ENCODE assay signal across 2 cellular contexts in the genomic region with DNA sequence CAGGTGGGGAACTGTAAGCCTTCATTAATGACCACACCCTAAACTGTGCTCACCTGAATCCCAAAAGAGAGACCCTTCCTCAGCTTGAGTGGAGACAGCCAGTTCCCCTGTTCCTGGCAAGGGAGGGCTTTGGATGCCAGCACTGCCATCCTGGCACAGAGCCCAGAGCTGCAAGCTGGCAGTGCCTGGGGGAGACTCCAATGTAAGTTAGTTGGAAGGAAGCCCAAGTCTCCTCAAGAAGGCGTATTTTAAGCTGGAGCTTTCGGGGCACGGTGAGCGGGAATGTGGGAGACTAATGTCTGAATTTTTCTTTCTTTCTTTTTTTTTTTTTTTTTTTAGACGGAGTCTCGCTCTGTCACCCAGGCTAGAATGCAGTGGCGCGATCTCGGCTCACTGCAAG.
TF ChIP-seq lines count a peak whose summit lies in the region.

No MANE protein-coding gene starts in this region.

TF ChIP-seq in IMR-90, 13 proteins besides CTCF, POLR2A, EP300 and RAD21:
- TF ChIP-seq RFX5 (IDR thresholded peaks at IDR 0.05; ENCODE audit: low read depth, low read length) (no peak), NFE2L2 (IDR thresholded peaks at IDR 0.05; ENCODE audit: low read depth, low read length) (no peak), RCOR1 (IDR thresholded peaks at IDR 0.05; ENCODE audit: insufficient replicate concordance, low read length) (no peak), MAFK (IDR thresholded peaks at IDR 0.05; ENCODE audit: low read depth, low read length) (no peak), CEBPB (IDR thresholded peaks at IDR 0.05; ENCODE audit: low read depth, low read length) (no peak), FOS (IDR thresholded peaks at IDR 0.05; ENCODE audit: low read depth, low read length) (no peak), MAZ (IDR thresholded peaks at IDR 0.05; ENCODE audit: borderline replicate concordance, low read depth, low read length) (no peak), CHD1 (IDR thresholded peaks at IDR 0.05; ENCODE audit: low read depth, low read length) (no peak)
- TF ChIP-seq, protein P1, sequence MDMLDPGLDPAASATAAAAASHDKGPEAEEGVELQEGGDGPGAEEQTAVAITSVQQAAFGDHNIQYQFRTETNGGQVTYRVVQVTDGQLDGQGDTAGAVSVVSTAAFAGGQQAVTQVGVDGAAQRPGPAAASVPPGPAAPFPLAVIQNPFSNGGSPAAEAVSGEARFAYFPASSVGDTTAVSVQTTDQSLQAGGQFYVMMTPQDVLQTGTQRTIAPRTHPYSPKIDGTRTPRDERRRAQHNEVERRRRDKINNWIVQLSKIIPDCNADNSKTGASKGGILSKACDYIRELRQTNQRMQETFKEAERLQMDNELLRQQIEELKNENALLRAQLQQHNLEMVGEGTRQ (IDR thresholded peaks at IDR 0.05; ENCODE audit: low read depth, low read length), result no peak

TF ChIP-seq in liver, 16 proteins besides CTCF, POLR2A, EP300 and RAD21:
- no peak for TF ChIP-seq RXRA (IDR thresholded peaks at IDR 0.05)
- no peak for TF ChIP-seq FOXA1 (IDR thresholded peaks at IDR 0.05)
- no peak for TF ChIP-seq EGR1 (IDR thresholded peaks at IDR 0.05; ENCODE audit: low read depth in 2 of 2)
- TF ChIP-seq, protein P2, sequence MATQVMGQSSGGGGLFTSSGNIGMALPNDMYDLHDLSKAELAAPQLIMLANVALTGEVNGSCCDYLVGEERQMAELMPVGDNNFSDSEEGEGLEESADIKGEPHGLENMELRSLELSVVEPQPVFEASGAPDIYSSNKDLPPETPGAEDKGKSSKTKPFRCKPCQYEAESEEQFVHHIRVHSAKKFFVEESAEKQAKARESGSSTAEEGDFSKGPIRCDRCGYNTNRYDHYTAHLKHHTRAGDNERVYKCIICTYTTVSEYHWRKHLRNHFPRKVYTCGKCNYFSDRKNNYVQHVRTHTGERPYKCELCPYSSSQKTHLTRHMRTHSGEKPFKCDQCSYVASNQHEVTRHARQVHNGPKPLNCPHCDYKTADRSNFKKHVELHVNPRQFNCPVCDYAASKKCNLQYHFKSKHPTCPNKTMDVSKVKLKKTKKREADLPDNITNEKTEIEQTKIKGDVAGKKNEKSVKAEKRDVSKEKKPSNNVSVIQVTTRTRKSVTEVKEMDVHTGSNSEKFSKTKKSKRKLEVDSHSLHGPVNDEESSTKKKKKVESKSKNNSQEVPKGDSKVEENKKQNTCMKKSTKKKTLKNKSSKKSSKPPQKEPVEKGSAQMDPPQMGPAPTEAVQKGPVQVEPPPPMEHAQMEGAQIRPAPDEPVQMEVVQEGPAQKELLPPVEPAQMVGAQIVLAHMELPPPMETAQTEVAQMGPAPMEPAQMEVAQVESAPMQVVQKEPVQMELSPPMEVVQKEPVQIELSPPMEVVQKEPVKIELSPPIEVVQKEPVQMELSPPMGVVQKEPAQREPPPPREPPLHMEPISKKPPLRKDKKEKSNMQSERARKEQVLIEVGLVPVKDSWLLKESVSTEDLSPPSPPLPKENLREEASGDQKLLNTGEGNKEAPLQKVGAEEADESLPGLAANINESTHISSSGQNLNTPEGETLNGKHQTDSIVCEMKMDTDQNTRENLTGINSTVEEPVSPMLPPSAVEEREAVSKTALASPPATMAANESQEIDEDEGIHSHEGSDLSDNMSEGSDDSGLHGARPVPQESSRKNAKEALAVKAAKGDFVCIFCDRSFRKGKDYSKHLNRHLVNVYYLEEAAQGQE (IDR thresholded peaks at IDR 0.05), result no peak
- no peak for TF ChIP-seq TAF1 (conservative IDR thresholded peaks at IDR 0.05)
- TF ChIP-seq NR2F2 (IDR thresholded peaks at IDR 0.05), result no peak
- TF ChIP-seq SP1 (IDR thresholded peaks at IDR 0.05), result no peak
- TF ChIP-seq, protein P3, sequence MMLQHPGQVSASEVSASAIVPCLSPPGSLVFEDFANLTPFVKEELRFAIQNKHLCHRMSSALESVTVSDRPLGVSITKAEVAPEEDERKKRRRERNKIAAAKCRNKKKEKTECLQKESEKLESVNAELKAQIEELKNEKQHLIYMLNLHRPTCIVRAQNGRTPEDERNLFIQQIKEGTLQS (IDR thresholded peaks at IDR 0.05), result no peak
- TF ChIP-seq, protein P4, sequence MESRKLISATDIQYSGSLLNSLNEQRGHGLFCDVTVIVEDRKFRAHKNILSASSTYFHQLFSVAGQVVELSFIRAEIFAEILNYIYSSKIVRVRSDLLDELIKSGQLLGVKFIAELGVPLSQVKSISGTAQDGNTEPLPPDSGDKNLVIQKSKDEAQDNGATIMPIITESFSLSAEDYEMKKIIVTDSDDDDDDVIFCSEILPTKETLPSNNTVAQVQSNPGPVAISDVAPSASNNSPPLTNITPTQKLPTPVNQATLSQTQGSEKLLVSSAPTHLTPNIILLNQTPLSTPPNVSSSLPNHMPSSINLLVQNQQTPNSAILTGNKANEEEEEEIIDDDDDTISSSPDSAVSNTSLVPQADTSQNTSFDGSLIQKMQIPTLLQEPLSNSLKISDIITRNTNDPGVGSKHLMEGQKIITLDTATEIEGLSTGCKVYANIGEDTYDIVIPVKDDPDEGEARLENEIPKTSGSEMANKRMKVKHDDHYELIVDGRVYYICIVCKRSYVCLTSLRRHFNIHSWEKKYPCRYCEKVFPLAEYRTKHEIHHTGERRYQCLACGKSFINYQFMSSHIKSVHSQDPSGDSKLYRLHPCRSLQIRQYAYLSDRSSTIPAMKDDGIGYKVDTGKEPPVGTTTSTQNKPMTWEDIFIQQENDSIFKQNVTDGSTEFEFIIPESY (IDR thresholded peaks at IDR 0.05), result no peak
- TF ChIP-seq YY1 (IDR thresholded peaks at IDR 0.05), result no peak
- TF ChIP-seq, protein P5, sequence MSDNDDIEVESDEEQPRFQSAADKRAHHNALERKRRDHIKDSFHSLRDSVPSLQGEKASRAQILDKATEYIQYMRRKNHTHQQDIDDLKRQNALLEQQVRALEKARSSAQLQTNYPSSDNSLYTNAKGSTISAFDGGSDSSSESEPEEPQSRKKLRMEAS (IDR thresholded peaks at IDR 0.05), result no peak
- TF ChIP-seq HNF4G (IDR thresholded peaks at IDR 0.05), result no peak
- TF ChIP-seq HNF4A (conservative IDR thresholded peaks at IDR 0.05), result no peak
